10 cellular contexts compared by ENCODE assay signal in the genomic region with DNA sequence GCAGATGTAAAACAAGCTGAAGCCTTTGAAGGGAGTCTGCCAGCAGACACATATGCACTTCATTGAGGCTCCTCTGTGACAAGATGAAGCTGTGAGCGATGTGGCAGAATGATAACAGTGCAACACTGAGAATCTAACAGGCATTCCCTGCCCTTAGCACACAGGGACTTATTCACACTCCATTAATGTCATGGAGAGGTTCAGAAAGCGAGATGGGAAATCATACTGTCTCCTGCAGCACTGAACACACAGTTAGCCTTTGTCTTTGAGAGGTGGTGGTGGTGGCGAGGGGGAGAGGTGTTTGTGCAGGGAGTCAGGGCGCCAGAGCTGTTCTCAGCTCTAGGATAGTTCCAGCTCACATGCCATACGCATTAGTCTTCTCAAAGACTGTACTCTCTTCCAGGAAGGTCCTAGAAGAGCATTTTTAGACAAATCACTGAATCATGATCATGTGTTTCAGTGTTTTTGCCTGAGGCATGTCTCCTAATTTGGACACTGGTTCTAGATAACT.
A peak's percentile ranks its signal among the peaks of the same experiment; 100 is the strongest.
DNase-seq lines count a peak whose midpoint lies in the region; ATAC-seq, FAIRE-seq and TF ChIP-seq lines count a peak whose summit lies in the region.
"Had no signal": no experiment of that assay in that cellular context is flagged by ENCODE, and none has a peak within 500 bp of the region (broad histone marks: within the 10 kb centered on the region; RNA-seq: fewer than 3 reads in every experiment).

No MANE protein-coding gene starts in this region.

- H3K9me3 ChIP-seq in left ventricle myocardium inferior (replicated peaks), result no peaks in the 10 kb centered on the region
- H3K9me3 ChIP-seq in sigmoid colon, result no peaks in the 10 kb centered on the region

- H3K27me3 ChIP-seq in left ventricle myocardium inferior (ENCODE audit: low read depth) (no peaks in the 10 kb centered on the region), sigmoid colon (no peaks in the 10 kb centered on the region)

- ATAC-seq in activated naive CD8-positive, alpha-beta T cell treated with anti-CD3 and anti-CD28 coated beads, Interleukin-2, amount 50 U/mL, for 24 hours, result no peak
- ATAC-seq in HG02610 (IDR thresholded peaks at IDR 0.05; ENCODE audit: unreplicated experiment), result no peak
- ATAC-seq in GM21619 (IDR thresholded peaks at IDR 0.05; ENCODE audit: unreplicated experiment), result no peak

- TF ChIP-seq CTCF in left ventricle myocardium inferior (IDR thresholded peaks at IDR 0.05; ENCODE audit: borderline replicate concordance) (no peak), sigmoid colon (IDR thresholded peaks at IDR 0.05) (no peak)

- DNase-seq in GM03348 (ENCODE audit: low spot score) (peak; percentile 75), left ventricle myocardium inferior (no peak), sigmoid colon (peak; percentile 75), pons (ENCODE audit: low spot score) (no peak), GM12892 (ENCODE audit: insufficient read length) (no peak)
- no peak for DNase-seq in activated naive CD8-positive, alpha-beta T cell treated with anti-CD3 and anti-CD28 coated beads, Interleukin-2, amount 50 U/mL, for 24 hours
- DNase-seq: activated CD8-positive, alpha-beta memory T cell treated with anti-CD3 and anti-CD28 coated beads for 24 hours; GDM1 had no signal

- no peaks in the 10 kb centered on the region for H3K27me3 Mint-ChIP-seq in activated naive CD8-positive, alpha-beta T cell treated with anti-CD3 and anti-CD28 coated beads, Interleukin-2, amount 50 U/mL, for 24 hours

- intact Hi-C loops in left ventricle myocardium inferior (cut with micrococcal nuclease), result no loop called here
- intact Hi-C loops in sigmoid colon (cut with DNase I), result no loop called here

- TF ChIP-seq POLR2A in sigmoid colon (IDR thresholded peaks at IDR 0.05), result no peak
- TF ChIP-seq POLR2A in GM12892 (IDR thresholded peaks at IDR 0.05; ENCODE audit: low read depth, low read length), result no peak

- H3K36me3 ChIP-seq in left ventricle myocardium inferior, result peaks cover 30% of the 10 kb centered on the region
- peaks cover 0 to 22% (median 1%) of the 10 kb centered on the region in 4 donors for H3K36me3 ChIP-seq in sigmoid colon

- peaks cover 57% of the 10 kb centered on the region for H3K4me1 Mint-ChIP-seq in activated naive CD8-positive, alpha-beta T cell treated with anti-CD3 and anti-CD28 coated beads, Interleukin-2, amount 50 U/mL, for 24 hours

- 89 to 92% methylated on average over 5 of the region's 5 CpGs for whole genome bisulfite sequencing in sigmoid colon, 2 donors

- FAIRE-seq in GM12892 (lab: Jason Lieb, UNC), result no peak

- H3K27ac ChIP-seq in left ventricle myocardium inferior (replicated peaks), result peak overlapping the region; percentile 68
- H3K27ac ChIP-seq in sigmoid colon, result peak overlapping the region; percentile 10 to 78 (median 69)

- H3K27ac Mint-ChIP-seq in activated naive CD8-positive, alpha-beta T cell treated with anti-CD3 and anti-CD28 coated beads, Interleukin-2, amount 50 U/mL, for 24 hours, result peak overlapping the region; percentile 55

- H3K9me3 Mint-ChIP-seq in activated naive CD8-positive, alpha-beta T cell treated with anti-CD3 and anti-CD28 coated beads, Interleukin-2, amount 50 U/mL, for 24 hours, result no peaks in the 10 kb centered on the region

- TF ChIP-seq EP300 in sigmoid colon (IDR thresholded peaks at IDR 0.05), result peak in 1 of 4 donors; percentile 25

- H3K4me3 Mint-ChIP-seq in activated naive CD8-positive, alpha-beta T cell treated with anti-CD3 and anti-CD28 coated beads, Interleukin-2, amount 50 U/mL, for 24 hours, result no peak overlapping the region

- H3K4me3 ChIP-seq in left ventricle myocardium inferior (no peak overlapping the region), sigmoid colon (no peak overlapping the region)

- H3K4me1 ChIP-seq in left ventricle myocardium inferior, result peaks cover 98% of the 10 kb centered on the region
- peaks cover 0 to 72% (median 57%) of the 10 kb centered on the region in 4 donors for H3K4me1 ChIP-seq in sigmoid colon

- H3K36me3 Mint-ChIP-seq in activated naive CD8-positive, alpha-beta T cell treated with anti-CD3 and anti-CD28 coated beads, Interleukin-2, amount 50 U/mL, for 24 hours (ENCODE audit: low read depth), result peaks cover 44% of the 10 kb centered on the region

Comparison
In these comparisons a context has a peak if more than half of its experiments do, and no peak if none do; other contexts are left out.
1. DNase-seq: peak in GM03348 (single experiment) and sigmoid colon (single experiment); none in activated naive CD8-positive, alpha-beta T cell treated with anti-CD3 and anti-CD28 coated beads, Interleukin-2, amount 50 U/mL, for 24 hours (single experiment), left ventricle myocardium inferior (single experiment), pons (single experiment) and GM12892 (single experiment).